In the genomic region with DNA sequence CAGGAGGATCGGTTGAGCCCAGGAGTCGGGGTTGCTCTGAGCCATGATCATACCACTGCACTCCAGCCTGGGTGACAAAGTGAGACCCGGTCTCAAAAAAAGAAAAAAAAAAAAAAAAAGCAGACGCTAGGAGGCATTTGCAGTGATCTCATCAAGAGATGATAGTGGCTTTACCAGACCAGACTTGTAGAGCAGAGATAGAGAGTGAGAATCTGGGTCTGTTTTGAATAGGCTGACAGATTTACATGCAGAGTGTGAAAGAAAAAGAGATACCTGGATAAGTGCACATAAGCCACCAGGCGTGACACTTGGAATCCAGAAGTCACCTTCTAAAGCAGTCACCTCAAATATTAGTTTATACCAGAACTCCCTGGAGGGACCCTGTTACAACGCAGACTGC, we compare ENCODE assay signal across 27 cellular contexts. TPM values are rescaled to one million over a fixed set of nuclear protein-coding genes. Genes with fewer than 3 reads are reported as not detected.
"Had no signal": no experiment of that assay in that cellular context is flagged by ENCODE, and none has a peak within 500 bp of the region (broad histone marks: within the 10 kb centered on the region; RNA-seq: fewer than 3 reads in every experiment).

No MANE protein-coding gene starts in this region.

- DNase-seq: activated CD4-positive, alpha-beta memory T cell treated with anti-CD3 and anti-CD28 coated beads for 36 hours; activated CD4-positive, alpha-beta T cell treated with anti-CD3 and anti-CD28 coated beads for 36 hours; activated CD4-positive, alpha-beta T cell treated with anti-CD3 and anti-CD28 coated beads, Interleukin-2, amount 10 ng/mL, durations not matched to agents 7 days and 5 days; activated CD8-positive, alpha-beta memory T cell treated with anti-CD3 and anti-CD28 coated beads, Interleukin-2, amount 50 U/mL, for 4 hours; activated gamma-delta T cell treated with Interleukin-2 at 50 U/mL for 16 hours; activated naive CD4-positive, alpha-beta T cell treated with anti-CD3 and anti-CD28 coated beads for 36 hours; activated T-cell treated with anti-CD3 and anti-CD28 coated beads for 4 hours; activated T-cell treated with anti-CD3 and anti-CD28 coated beads, Interleukin-2, amount 50 U/mL, for 4 hours; adrenal gland; anterior cingulate cortex; central memory CD4-positive, alpha-beta T cell; Kasumi-1; KG1; MG63; NCI-H1092; NCI-H1436 treated with DMSO at 0.1 percent for 48 hours; NCI-H1694 treated with DMSO at 0.1 percent for 48 hours; NCI-H2029; NCI-H345; NCI-H524 treated with DMSO at 0.1 percent for 48 hours; PC-9; SIG-M5 had no signal

- H2AFZ ChIP-seq: PC-9 had no signal

- H3K27ac ChIP-seq: adrenal gland, PC-9, RWPE1 had no signal

- H3K4me1 ChIP-seq: adrenal gland had no signal

- H3K4me2 ChIP-seq: PC-9 had no signal

- H3K9me3 ChIP-seq: adrenal gland, MG63 had no signal

- H3K36me3 ChIP-seq: adrenal gland, MG63 had no signal

- H3K4me3 ChIP-seq: adrenal gland, MG63, PC-9 had no signal

- H3K27me3 ChIP-seq: adrenal gland, MG63 had no signal

- FAIRE-seq: RCC 7860, TTC549 had no signal

RNA-seq across cellular contexts. Expression of a gene that starts 21.1 kb away (rescaled TPM):
- total RNA-seq: activated CD4-positive, alpha-beta memory T cell treated with anti-CD3 and anti-CD28 coated beads for 36 hours; activated CD4-positive, alpha-beta T cell treated with anti-CD3 and anti-CD28 coated beads for 36 hours; activated CD4-positive, alpha-beta T cell treated with anti-CD3 and anti-CD28 coated beads, Interleukin-2, amount 10 ng/mL, durations not matched to agents 7 days and 5 days; activated naive CD4-positive, alpha-beta T cell treated with anti-CD3 and anti-CD28 coated beads for 36 hours; activated naive CD4-positive, alpha-beta T cell treated with anti-CD3 and anti-CD28 coated beads, Interleukin-2, amount 50 U/mL, for 72 hours; activated T-helper 1 cell treated with anti-CD3 and anti-CD28 coated beads, Interleukin-12 subunit alpha, Interleukin-12 subunit beta, Interleukin-2, Interleukin-4 antibody, amounts not matched to agents 30 ng/mL and 10 ng/mL and 1 ng/mL, durations not matched to agents 14 hours and 24 hours and 36 hours had no signal
